19 cellular contexts compared by ENCODE assay signal in genomic region chr5:1167361-1167727, GRCh38. TPM values are rescaled to one million over a fixed set of nuclear protein-coding genes. Genes with fewer than 3 reads are reported as not detected.
A peak's percentile ranks its signal among the peaks of the same experiment; 100 is the strongest.
DNase-seq lines count a peak whose midpoint lies in the region; ATAC-seq and TF ChIP-seq lines count a peak whose summit lies in the region.
"Had no signal": no experiment of that assay in that cellular context is flagged by ENCODE, and none has a peak within 500 bp of the region (broad histone marks: within the 10 kb centered on the region; RNA-seq: fewer than 3 reads in every experiment).

No MANE protein-coding gene starts in this region.

- H3K27me3 ChIP-seq in Caco-2 (replicated peaks; ENCODE audit: control insufficient read depth, insufficient read depth, low read length) (no peaks in the 10 kb centered on the region), Loucy (ENCODE audit: insufficient read depth, low read length, poor library complexity, severe bottlenecking) (no peaks in the 10 kb centered on the region), right cardiac atrium (ENCODE audit: control insufficient read depth, insufficient read depth) (no peaks in the 10 kb centered on the region)
- H3K27me3 ChIP-seq: cardiac muscle cell, Peyer's patch had no signal

- H3K4me1 ChIP-seq in Caco-2 (no peaks in the 10 kb centered on the region), Loucy (ENCODE audit: insufficient read depth, low read length, poor library complexity, severe bottlenecking) (peaks cover 37% of the 10 kb centered on the region), right cardiac atrium (ENCODE audit: control insufficient read depth, insufficient read depth, low read length) (no peaks in the 10 kb centered on the region)

- TF ChIP-seq CTCF in Caco-2 (IDR thresholded peaks at IDR 0.05; ENCODE audit: insufficient read depth in 1 of 2, low read depth in 1 of 2, low read length in 1 of 2, severe bottlenecking in 1 of 2, unreplicated experiment in 1 of 2), result no peak
- no peak for TF ChIP-seq CTCF in Loucy (conservative IDR thresholded peaks at IDR 0.05; ENCODE audit: low read length)
- TF ChIP-seq CTCF in WTC11 (IDR thresholded peaks at IDR 0.05), result no peak
- TF ChIP-seq CTCF in Calu3 (IDR thresholded peaks at IDR 0.05; ENCODE audit: unreplicated experiment), result no peak

- H2AFZ ChIP-seq in Loucy (ENCODE audit: low read length), result no peak overlapping the region

- CTCF ChIA-PET in Caco-2 (lab: Charles Lee) (interaction anchor here (1.0 to 4.0 kb wide), 13 partner anchors 16 to 478 kb away, joined by 3 to 36 read pairs (median 5); no protein-coding TSS in a partner anchor), WTC11 (lab: Charles Lee) (interaction anchor here (0.6 to 2.5 kb wide), 42 partner anchors 16 to 486 kb away, joined by 3 to 18 read pairs (median 4); partner anchors contain the start of genes BRD9, TERT and TRIP13), Calu3 (lab: Charles Lee) (interaction anchor here (0.6 to 1.5 kb wide), 10 partner anchors 28 to 849 kb away, joined by 3 to 9 read pairs (median 4); no protein-coding TSS in a partner anchor)

- ATAC-seq in GM21447 (IDR thresholded peaks at IDR 0.05; ENCODE audit: unreplicated experiment), result peak; percentile 21
- no peak for ATAC-seq in right cardiac atrium
- no peak for ATAC-seq in WTC11

- H3K27ac ChIP-seq in right cardiac atrium (ENCODE audit: low read length), result no peak overlapping the region
- H3K27ac ChIP-seq: cardiac muscle cell, esophagus squamous epithelium, parathyroid adenoma had no signal

- H3K27me3 Mint-ChIP-seq in Caco-2 (ENCODE audit: insufficient read depth, unreplicated experiment), result no peaks in the 10 kb centered on the region
- H3K27me3 Mint-ChIP-seq in WTC11 (ENCODE audit: low read depth), result no peaks in the 10 kb centered on the region
- peaks cover 48% of the 10 kb centered on the region for H3K27me3 Mint-ChIP-seq in Calu3 (ENCODE audit: unreplicated experiment)

- BruUV-seq in Caco-2 (replicated peaks; lab: Mats Ljungman, UMichigan) (no TSS peak), Calu3 (replicated peaks; lab: Mats Ljungman, UMichigan) (no TSS peak)

- no peaks in the 10 kb centered on the region for H3F3A ChIP-seq in Loucy (ENCODE audit: low read depth)

- POLR2A ChIA-PET in Caco-2 (lab: Charles Lee), result no interaction called here
- POLR2A ChIA-PET in WTC11 (lab: Charles Lee), result interaction anchor here (0.6 kb wide), 1 partner anchor 146 kb away, joined by 3 read pairs; no protein-coding TSS in a partner anchor

- peaks cover 17% of the 10 kb centered on the region for H3K4me1 Mint-ChIP-seq in Caco-2 (ENCODE audit: low read depth, unreplicated experiment)
- peaks cover 2% of the 10 kb centered on the region; the same call in 1 of the 2 replicates for H3K4me1 Mint-ChIP-seq in WTC11
- peaks cover 21% of the 10 kb centered on the region for H3K4me1 Mint-ChIP-seq in Calu3 (ENCODE audit: low read depth, unreplicated experiment)

- DNase-seq in Caco-2 (no peak), right cardiac atrium (peak in 2 of 3 donors; percentile 18 to 22), WTC11 (ENCODE audit: low spot score) (no peak), HCEC 1CT (no peak), mucosa of gallbladder (ENCODE audit: low spot score) (no peak), Calu3 (no peak)
- DNase-seq: activated effector memory CD4-positive, alpha-beta T cell treated with Interleukin-2 at 50 U/mL for 16 hours; esophagus squamous epithelium had no signal

- peaks cover 39% of the 10 kb centered on the region for H3K79me2 ChIP-seq in Loucy (ENCODE audit: insufficient read depth, low read length)
- H3K79me2 ChIP-seq: parathyroid adenoma had no signal

- no peak overlapping the region for H3K9ac ChIP-seq in Loucy (ENCODE audit: low read depth, low read length, poor library complexity, severe bottlenecking)
- H3K9ac ChIP-seq: parathyroid adenoma had no signal

- H3K36me3 ChIP-seq in Caco-2 (ENCODE audit: control insufficient read depth, insufficient read depth, low read length) (no peaks in the 10 kb centered on the region), Loucy (ENCODE audit: insufficient read depth, low read length) (no peaks in the 10 kb centered on the region)
- H3K36me3 ChIP-seq: cardiac muscle cell, esophagus squamous epithelium, Peyer's patch had no signal

- H3K4me3 ChIP-seq in Caco-2 (ENCODE audit: low read depth, low read length) (no peak overlapping the region), Loucy (ENCODE audit: low read length, poor library complexity, severe bottlenecking) (peak overlapping the region; percentile 68), right cardiac atrium (ENCODE audit: low read length) (no peak overlapping the region)

- 41% methylated on average over 4 of the region's 4 CpGs for WGBS in right cardiac atrium

- H3K4me3 Mint-ChIP-seq in Caco-2 (ENCODE audit: unreplicated experiment) (peak overlapping the region; percentile 70), WTC11 (no peak overlapping the region), Calu3 (ENCODE audit: low read depth, unreplicated experiment) (no peak overlapping the region)

- H3K9me3 Mint-ChIP-seq in Caco-2 (ENCODE audit: unreplicated experiment) (no peaks in the 10 kb centered on the region), WTC11 (no peaks in the 10 kb centered on the region), Calu3 (ENCODE audit: low read depth, unreplicated experiment) (no peaks in the 10 kb centered on the region)
- H3K9me3 Mint-ChIP-seq: naive thymus-derived CD4-positive, alpha-beta T cell had no signal

- H3K36me3 Mint-ChIP-seq in Caco-2 (ENCODE audit: insufficient read depth, unreplicated experiment) (peaks cover 6% of the 10 kb centered on the region), WTC11 (no peaks in the 10 kb centered on the region), Calu3 (ENCODE audit: insufficient read depth, unreplicated experiment) (peaks cover 6% of the 10 kb centered on the region)
- H3K36me3 Mint-ChIP-seq: naive thymus-derived CD4-positive, alpha-beta T cell had no signal

- intact Hi-C loops in Caco-2 (cut with micrococcal nuclease; ENCODE audit: unreplicated experiment), result loop anchor here (1.0 to 10.0 kb wide), 3 partner anchors 156 to 477 kb away; no protein-coding TSS in a partner anchor
- intact Hi-C loops in right cardiac atrium (cut with DNase I), result loop anchor here in 3 of 4 donors (5.0 to 10.0 kb wide), 3 partner anchors 243 to 487 kb away; no protein-coding TSS in a partner anchor
- intact Hi-C loops in Calu3 (cut with micrococcal nuclease; ENCODE audit: unreplicated experiment), result loop anchor here (1.0 to 5.0 kb wide), 2 partner anchors 155 to 244 kb away; no protein-coding TSS in a partner anchor

- H3K4me2 ChIP-seq in Loucy (ENCODE audit: low read depth, low read length, poor library complexity, severe bottlenecking), result peak overlapping the region; percentile 79

- H3K27ac Mint-ChIP-seq in Caco-2 (ENCODE audit: unreplicated experiment), result no peak overlapping the region
- H3K27ac Mint-ChIP-seq in WTC11, result no peak overlapping the region
- no peak overlapping the region for H3K27ac Mint-ChIP-seq in Calu3 (ENCODE audit: unreplicated experiment)
- H3K27ac Mint-ChIP-seq: naive thymus-derived CD4-positive, alpha-beta T cell had no signal

- H4K20me1 ChIP-seq in Loucy (ENCODE audit: insufficient read depth, low read length, poor library complexity, severe bottlenecking), result no peaks in the 10 kb centered on the region

- no peaks in the 10 kb centered on the region for H3K9me2 ChIP-seq in Loucy (replicated peaks; ENCODE audit: low read depth, low read length)

- H3K9me3 ChIP-seq in Caco-2, result no peaks in the 10 kb centered on the region
- H3K9me3 ChIP-seq in Loucy (ENCODE audit: insufficient read depth, low read depth, low read length), result no peaks in the 10 kb centered on the region
- H3K9me3 ChIP-seq in right cardiac atrium (ENCODE audit: control insufficient read depth, low read length), result no peaks in the 10 kb centered on the region
- H3K9me3 ChIP-seq: esophagus squamous epithelium, Peyer's patch had no signal

TF ChIP-seq in WTC11, 78 proteins besides CTCF, POLR2A, EP300 and RAD21 (continues in another document):
- no peak for TF ChIP-seq ZNF512 (CRISPR knock-in tag; IDR thresholded peaks at IDR 0.05; ENCODE audit: borderline replicate concordance)
- no peak for TF ChIP-seq ZNF138 (CRISPR knock-in tag; conservative IDR thresholded peaks at IDR 0.05)
- no peak for TF ChIP-seq HMGA2 (CRISPR knock-in tag; IDR thresholded peaks at IDR 0.05)
- no peak for TF ChIP-seq ZNF232 (CRISPR knock-in tag; IDR thresholded peaks at IDR 0.05)
- TF ChIP-seq, protein P1, sequence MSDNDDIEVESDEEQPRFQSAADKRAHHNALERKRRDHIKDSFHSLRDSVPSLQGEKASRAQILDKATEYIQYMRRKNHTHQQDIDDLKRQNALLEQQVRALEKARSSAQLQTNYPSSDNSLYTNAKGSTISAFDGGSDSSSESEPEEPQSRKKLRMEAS (CRISPR knock-in tag; IDR thresholded peaks at IDR 0.05), result no peak
- TF ChIP-seq NFE2L1 (CRISPR knock-in tag; IDR thresholded peaks at IDR 0.05), result no peak
- no peak for TF ChIP-seq OVOL2 (CRISPR knock-in tag; IDR thresholded peaks at IDR 0.05; ENCODE audit: borderline replicate concordance)
- no peak for TF ChIP-seq SP1 (CRISPR knock-in tag; conservative IDR thresholded peaks at IDR 0.05)

RNA-seq across cellular contexts. Expression of gene SLC6A19, which starts 34.1 kb away (rescaled TPM):
- total RNA-seq in Caco-2 (2022), result 0.29 and 0.32 TPM in 2 replicates
- not detected for total RNA-seq in right cardiac atrium
- not detected for polyA plus RNA-seq in right cardiac atrium
- total RNA-seq in WTC11 (2021), result 0.04 to 0.05 TPM in 2 of 3 replicates, not detected in the other
- total RNA-seq in mucosa of gallbladder, result 179 TPM
- not detected in 2 replicates for total RNA-seq in Calu3 (2022)
- total RNA-seq: esophagus squamous epithelium; LHCN-M2; naive thymus-derived CD4-positive, alpha-beta T cell; urinary bladder had no signal
- polyA plus RNA-seq: naive thymus-derived CD4-positive, alpha-beta T cell; urinary bladder had no signal

RNA-seq across cellular contexts. Expression of gene SLC12A7, which starts 55.5 kb away (rescaled TPM):
- 41.7 and 42.0 TPM in 2 replicates for total RNA-seq in Caco-2 (2022)
- 10 to 100 TPM; 57.2 to 80.5 (median 65.6) TPM for total RNA-seq in right cardiac atrium
- polyA plus RNA-seq in right cardiac atrium, result 28.5 TPM
- 28.1 to 29.9 TPM (median 29.9 TPM) in 3 replicates for total RNA-seq in WTC11 (2021)
- total RNA-seq in mucosa of gallbladder, result 344 TPM
- total RNA-seq in Calu3 (2022), result 82.3 and 90.5 TPM in 2 replicates

RNA-seq across cellular contexts. Expression of gene SLC6A18, which starts 57.8 kb away (rescaled TPM):
- total RNA-seq in Caco-2 (2022), result not detected in 2 replicates
- not detected for total RNA-seq in right cardiac atrium
- not detected for polyA plus RNA-seq in right cardiac atrium
- not detected in 3 replicates for total RNA-seq in WTC11 (2021)
- total RNA-seq in mucosa of gallbladder, result not detected
- not detected in 2 replicates for total RNA-seq in Calu3 (2022)
- total RNA-seq: cardiac muscle cell; esophagus squamous epithelium; G401; LHCN-M2; liver; naive thymus-derived CD4-positive, alpha-beta T cell; urinary bladder had no signal
- polyA plus RNA-seq: adipose tissue; cardiac muscle cell; liver; naive thymus-derived CD4-positive, alpha-beta T cell; urinary bladder had no signal

Comparison
In these comparisons a context has a peak if more than half of its experiments do, and no peak if none do; other contexts are left out.
1. DNase-seq: peak in right cardiac atrium (2 of 3); none in Caco-2 (0 of 2), WTC11 (single experiment), HCEC 1CT (single experiment), mucosa of gallbladder (single experiment) and Calu3 (single experiment).
2. RNA of gene SLC6A19, which starts 34.1 kb away (total RNA-seq): 179 TPM in mucosa of gallbladder (single experiment); 0.29 to 0.32 TPM in Caco-2, 0.04 to 0.05 TPM in WTC11, not detected in right cardiac atrium and not detected in Calu3; every median in the first group is over 100 times any median in the second.